In the genomic region with DNA sequence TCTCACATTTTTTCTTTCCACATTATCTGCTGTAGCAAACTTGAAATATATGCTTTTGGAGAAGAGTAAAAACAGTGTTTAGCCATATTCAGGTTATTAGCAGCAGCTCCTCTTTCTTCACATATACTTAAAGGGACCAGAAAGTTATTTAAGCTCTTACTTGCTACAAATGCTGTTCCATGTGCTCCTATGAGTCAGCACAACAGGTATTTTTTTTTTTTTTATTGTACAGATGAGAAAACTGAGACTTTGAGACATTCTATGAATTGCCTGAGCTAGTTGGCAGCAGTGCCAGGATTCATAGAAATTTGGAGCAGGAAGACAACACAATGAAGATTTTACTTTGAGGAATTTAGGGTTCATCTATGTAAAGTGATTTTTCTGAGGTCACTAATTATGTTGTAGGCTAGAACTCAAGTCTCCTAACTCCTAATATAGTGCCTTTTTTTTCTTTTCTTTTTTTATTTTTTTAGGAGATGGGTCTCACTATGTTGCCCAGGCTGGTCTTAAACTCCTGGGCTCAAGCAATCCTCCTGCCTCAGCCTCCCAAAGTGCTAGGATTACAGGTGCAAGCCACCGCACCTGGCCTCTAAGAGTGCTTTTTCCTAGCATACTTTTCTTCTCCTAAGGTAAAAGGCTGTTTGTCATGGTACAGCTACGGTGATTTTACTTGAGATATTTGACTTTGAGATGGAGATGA, we compare ENCODE assay signal across 10 cellular contexts. TPM values are rescaled to one million over a fixed set of nuclear protein-coding genes. Genes with fewer than 3 reads are reported as not detected.
DNase-seq lines count a peak whose midpoint lies in the region; ATAC-seq and TF ChIP-seq lines count a peak whose summit lies in the region.
"Had no signal": no experiment of that assay in that cellular context is flagged by ENCODE, and none has a peak within 500 bp of the region (broad histone marks: within the 10 kb centered on the region; RNA-seq: fewer than 3 reads in every experiment).

No MANE protein-coding gene starts in this region.

- H3K27me3 Mint-ChIP-seq in H9 (ENCODE audit: low read depth), result no peaks in the 10 kb centered on the region
- no peaks in the 10 kb centered on the region for H3K27me3 Mint-ChIP-seq in activated naive CD8-positive, alpha-beta T cell
- peaks cover 0 to 1% (median 0%) of the 10 kb centered on the region in 3 donors for H3K27me3 Mint-ChIP-seq in immature natural killer cell (ENCODE audit: low read depth in 3 of 3)

- TF ChIP-seq POLR2A in ovary (IDR thresholded peaks at IDR 0.05), result no peak

- H2BK12ac ChIP-seq in H9 (ENCODE audit: insufficient read length, low read depth, low read length), result no peak overlapping the region

- H3K4ac ChIP-seq in H9 (ENCODE audit: low read depth, low read length), result no peak overlapping the region

- no peak overlapping the region for H4K91ac ChIP-seq in H9 (ENCODE audit: insufficient read length, low read depth, low read length)

- peaks cover 5% of the 10 kb centered on the region for H3K4me1 ChIP-seq in H9 (ENCODE audit: insufficient read depth, low read length)
- peaks cover 2% of the 10 kb centered on the region for H3K4me1 ChIP-seq in ovary (ENCODE audit: insufficient read depth)

- H3K4me3 ChIP-seq in ovary, result no peak overlapping the region
- H3K4me3 ChIP-seq: upper lobe of left lung had no signal

- H3K79me2 ChIP-seq in H9 (ENCODE audit: insufficient read depth, low read length), result peaks cover 40% of the 10 kb centered on the region; the same call in 1 of the 2 replicates

- no peaks in the 10 kb centered on the region for H3K9me3 ChIP-seq in H9 (ENCODE audit: control insufficient read depth, low read depth, low read length)
- no peaks in the 10 kb centered on the region for H3K9me3 ChIP-seq in ovary
- H3K9me3 ChIP-seq: upper lobe of left lung had no signal

- intact Hi-C loops in ovary (cut with DNase I), result loop anchor here in 2 of 4 donors (10.0 kb wide), 1 partner anchor 66 kb away; no protein-coding TSS in a partner anchor

- no peak overlapping the region for H3K18ac ChIP-seq in H9 (ENCODE audit: insufficient read length, low read depth, low read length)

- no peak overlapping the region; a peak in 1 of 5 replicates for H3K4me3 Mint-ChIP-seq in H9
- peak overlapping the region; percentile 28 for H3K4me3 Mint-ChIP-seq in activated naive CD8-positive, alpha-beta T cell
- peak overlapping the region in 2 of 5 donors; percentile 4 to 32 for H3K4me3 Mint-ChIP-seq in immature natural killer cell

- H3K27ac Mint-ChIP-seq in H9, result peak overlapping the region; percentile 49 to 89 (median 66); a peak in 5 of 7 replicates
- H3K27ac Mint-ChIP-seq in activated naive CD8-positive, alpha-beta T cell, result peak overlapping the region; percentile 89
- peak overlapping the region; percentile 14 to 89 (median 41) for H3K27ac Mint-ChIP-seq in immature natural killer cell

- H2AK5ac ChIP-seq in H9 (ENCODE audit: insufficient read length, low read length), result no peak overlapping the region

- no peak overlapping the region for H2AFZ ChIP-seq in H9 (ENCODE audit: low read length)

- no peak overlapping the region for H3K23ac ChIP-seq in H9 (ENCODE audit: insufficient read length, low read depth, low read length)

- WGBS in H9 (ENCODE audit: extremely low coverage, insufficient read length, low lambda C conversion rate), result no CpG with 5 or more reads among the region's 2 CpGs
- 92 to 95% (median 95%) methylated on average over 2 of the region's 2 CpGs for WGBS in ovary, 3 donors

- H4K5ac ChIP-seq in H9 (ENCODE audit: insufficient read length, low read depth, low read length), result no peak overlapping the region

- TF ChIP-seq CTCF in H9 (conservative IDR thresholded peaks at IDR 0.05) (no peak), ovary (IDR thresholded peaks at IDR 0.05) (no peak)

- no peaks in the 10 kb centered on the region for H3K23me2 ChIP-seq in H9 (ENCODE audit: insufficient read length, low read depth, low read length, poor library complexity, severe bottlenecking)

- H3K14ac ChIP-seq in H9 (ENCODE audit: insufficient read depth, low read length), result no peak overlapping the region

- no peak overlapping the region for H2BK15ac ChIP-seq in H9 (ENCODE audit: low read depth, low read length)

- TF ChIP-seq EP300 in ovary (IDR thresholded peaks at IDR 0.05), result no peak

- H3K27me3 ChIP-seq in H9 (ENCODE audit: insufficient read depth, low read length) (no peaks in the 10 kb centered on the region), ovary (no peaks in the 10 kb centered on the region)
- H3K27me3 ChIP-seq: upper lobe of left lung had no signal

- no peak overlapping the region for H3K9ac ChIP-seq in H9 (ENCODE audit: extremely low read depth, insufficient read length, low read length)

- H3T11ph ChIP-seq in H9 (ENCODE audit: low read length), result no peak overlapping the region

- H2BK5ac ChIP-seq in H9 (ENCODE audit: insufficient read length, low read length), result no peak overlapping the region

- no peak overlapping the region for H4K8ac ChIP-seq in H9 (replicated peaks; ENCODE audit: insufficient read length, low read depth, low read length)

- H3K36me3 ChIP-seq in ovary, result no peaks in the 10 kb centered on the region

- H3K27ac ChIP-seq in H9 (ENCODE audit: insufficient read length, low read depth, low read length) (no peak overlapping the region), ovary (no peak overlapping the region)

- H3K9me3 Mint-ChIP-seq in H9 (no peaks in the 10 kb centered on the region), immature natural killer cell (no peaks in the 10 kb centered on the region)
- H3K9me3 Mint-ChIP-seq in activated naive CD8-positive, alpha-beta T cell (ENCODE audit: low read depth), result no peaks in the 10 kb centered on the region

- ATAC-seq in HG02763 (IDR thresholded peaks at IDR 0.05; ENCODE audit: unreplicated experiment), result no peak

- no peak overlapping the region for H2BK20ac ChIP-seq in H9 (ENCODE audit: low read depth, low read length, poor library complexity, severe bottlenecking)

- no peak overlapping the region for H2BK120ac ChIP-seq in H9 (ENCODE audit: low read depth, low read length, poor library complexity, severe bottlenecking)

- peaks cover 4 to 40% (median 27%) of the 10 kb centered on the region in 3 experiments; a peak in 6 of 7 replicates for H3K36me3 Mint-ChIP-seq in H9 (ENCODE audit: insufficient read depth in 1 of 3, low read depth in 3 of 3)
- H3K36me3 Mint-ChIP-seq in activated naive CD8-positive, alpha-beta T cell, result peaks cover under 1% of the 10 kb centered on the region
- H3K36me3 Mint-ChIP-seq in immature natural killer cell, result peaks cover 0 to 3% (median 0%) of the 10 kb centered on the region in 3 donors

- no peak overlapping the region for H3K56ac ChIP-seq in H9 (ENCODE audit: insufficient read length, low read depth, low read length)

- peaks cover 15 to 20% of the 10 kb centered on the region in 2 experiments for H3K4me1 Mint-ChIP-seq in H9
- peaks cover 57% of the 10 kb centered on the region for H3K4me1 Mint-ChIP-seq in activated naive CD8-positive, alpha-beta T cell (ENCODE audit: low read depth)
- peaks cover 47 to 85% of the 10 kb centered on the region in 2 donors for H3K4me1 Mint-ChIP-seq in immature natural killer cell

- DNase-seq in A172 (ENCODE audit: low spot score), result peak; percentile 23
- no peak for DNase-seq in H9
- DNase-seq in immature natural killer cell, result no peak
- no peak for DNase-seq in NCI-H345 treated with DMSO at 0.1 percent for 48 hours (lab: John Stamatoyannopoulos, UW; ENCODE audit: unreplicated experiment)
- no peak for DNase-seq in T-helper 9 cell
- no peak for DNase-seq in ovary
- DNase-seq: NCI-H187 treated with DMSO at 0.1 percent for 48 hours, upper lobe of left lung had no signal

- no peak overlapping the region for H3K4me2 ChIP-seq in H9 (ENCODE audit: insufficient read depth, insufficient read length, low read length)

- H3K79me1 ChIP-seq in H9 (ENCODE audit: insufficient read depth, low read depth, low read length, poor library complexity, severe bottlenecking), result peaks cover 4% of the 10 kb centered on the region

- no peaks in the 10 kb centered on the region for H4K20me1 ChIP-seq in H9 (ENCODE audit: control insufficient read depth, insufficient read depth, insufficient read length)

RNA-seq across cellular contexts. Expression of gene SETD5, which starts 23.6 kb away (rescaled TPM):
- 43.4 and 44.3 TPM in 2 replicates for total RNA-seq in A172 (2014; rRNA removed; shearing (Covaris generic))
- total RNA-seq in H9 (2021) (185 and 207 TPM in 2 replicates), ovary (100 to 1,000 TPM in 3 of 7 donors, 10 to 100 TPM in 4; 74.6 to 140 (median 98.2) TPM)
- polyA plus RNA-seq in immature natural killer cell (10 to 100 TPM; 13.7 to 50.2 (median 19.2) TPM), ovary (10 to 100 TPM; 30.8 to 71.8 TPM)

RNA-seq across cellular contexts. Expression of gene THUMPD3, which starts 58.1 kb away (rescaled TPM):
- 80.3 and 116 TPM in 2 replicates for total RNA-seq in A172 (2014; rRNA removed; shearing (Covaris generic))
- total RNA-seq in H9 (2021) (57.0 and 58.4 TPM in 2 replicates), ovary (10 to 100 TPM; 11.9 to 35.1 (median 27.8) TPM)
- polyA plus RNA-seq in immature natural killer cell (10 to 100 TPM; 13.2 to 23.1 (median 15.3) TPM), ovary (10 to 100 TPM; 18.3 to 25.9 TPM)
